In the genomic region with DNA sequence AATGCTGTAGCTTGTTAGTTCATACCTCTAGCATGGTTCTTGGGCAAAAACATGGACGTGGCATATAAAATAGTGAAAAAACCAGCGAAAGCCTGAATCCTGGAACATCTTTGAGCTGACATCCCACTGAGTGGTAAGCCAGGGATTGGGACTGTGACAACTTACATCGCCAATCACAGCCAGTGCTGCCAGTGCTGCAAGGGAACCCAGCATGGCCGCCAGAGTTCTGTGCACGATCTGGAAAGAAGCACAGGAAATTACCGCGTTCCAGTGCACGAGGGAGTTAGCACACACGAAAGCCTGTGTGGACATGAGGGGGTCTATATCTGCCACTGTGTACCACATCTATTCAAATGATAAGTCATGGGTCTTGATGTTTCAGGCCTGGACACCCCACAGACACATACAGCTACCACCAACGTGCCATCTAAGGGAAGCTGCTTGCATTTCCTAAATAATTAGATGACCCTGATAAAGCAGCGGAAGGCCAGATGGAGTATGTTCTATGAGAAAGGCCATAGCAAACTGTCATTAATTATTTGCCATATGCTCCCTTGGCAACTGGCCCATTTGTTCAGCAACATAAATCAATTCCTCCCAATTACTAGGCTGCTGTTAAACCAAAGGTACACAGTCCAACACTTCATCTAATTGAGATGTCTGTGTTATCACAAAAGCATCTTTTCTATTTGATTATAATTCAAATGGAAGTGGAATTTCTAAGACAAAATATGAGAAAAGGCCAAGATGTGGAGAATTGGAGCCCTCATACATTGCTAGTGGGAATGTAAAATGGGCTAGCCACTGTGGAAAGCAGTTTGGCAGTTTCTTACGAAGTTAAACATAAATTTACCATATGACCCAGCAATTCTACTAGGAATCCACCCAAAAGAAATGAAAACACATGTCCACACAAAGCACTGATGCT, we compare ENCODE assay signal across 1 cellular context.
TF ChIP-seq lines count a peak whose summit lies in the region.

No MANE protein-coding gene starts in this region.

TF ChIP-seq in SK-N-SH treated with all-trans-retinoic acid at 6 μM for 48 hours, 23 proteins besides CTCF, POLR2A, EP300 and RAD21 (continued from another document):
- TF ChIP-seq, protein P1, sequence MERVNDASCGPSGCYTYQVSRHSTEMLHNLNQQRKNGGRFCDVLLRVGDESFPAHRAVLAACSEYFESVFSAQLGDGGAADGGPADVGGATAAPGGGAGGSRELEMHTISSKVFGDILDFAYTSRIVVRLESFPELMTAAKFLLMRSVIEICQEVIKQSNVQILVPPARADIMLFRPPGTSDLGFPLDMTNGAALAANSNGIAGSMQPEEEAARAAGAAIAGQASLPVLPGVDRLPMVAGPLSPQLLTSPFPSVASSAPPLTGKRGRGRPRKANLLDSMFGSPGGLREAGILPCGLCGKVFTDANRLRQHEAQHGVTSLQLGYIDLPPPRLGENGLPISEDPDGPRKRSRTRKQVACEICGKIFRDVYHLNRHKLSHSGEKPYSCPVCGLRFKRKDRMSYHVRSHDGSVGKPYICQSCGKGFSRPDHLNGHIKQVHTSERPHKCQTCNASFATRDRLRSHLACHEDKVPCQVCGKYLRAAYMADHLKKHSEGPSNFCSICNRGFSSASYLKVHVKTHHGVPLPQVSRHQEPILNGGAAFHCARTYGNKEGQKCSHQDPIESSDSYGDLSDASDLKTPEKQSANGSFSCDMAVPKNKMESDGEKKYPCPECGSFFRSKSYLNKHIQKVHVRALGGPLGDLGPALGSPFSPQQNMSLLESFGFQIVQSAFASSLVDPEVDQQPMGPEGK (CRISPR knock-in tag; IDR thresholded peaks at IDR 0.05; ENCODE audit: borderline replicate concordance) = no peak
TF ChIP-seq in SK-N-SH treated with all-trans-retinoic acid at 6 μM for 48 hours: peak in this region for 2.
